In genomic region chr9:137168575-137168906, GRCh38 we compare ENCODE assay signal across 9 cellular contexts. TPM values are rescaled to one million over a fixed set of nuclear protein-coding genes. Genes with fewer than 3 reads are reported as not detected.
DNase-seq lines count a peak whose midpoint lies in the region; ATAC-seq lines count a peak whose summit lies in the region.
"Had no signal": no experiment of that assay in that cellular context is flagged by ENCODE, and none has a peak within 500 bp of the region (broad histone marks: within the 10 kb centered on the region; RNA-seq: fewer than 3 reads in every experiment).

No MANE protein-coding gene starts in this region.

- peaks cover 7% of the 10 kb centered on the region for H3K4me1 ChIP-seq in iPS DF 6.9 (ENCODE audit: control insufficient read depth, insufficient read depth, low read length)

- H3K4me3 ChIP-seq in iPS DF 6.9 (ENCODE audit: low read length), result peak overlapping the region; percentile 35; the same call in 1 of the 2 replicates

- H3K9me3 Mint-ChIP-seq in stimulated activated naive CD8-positive, alpha-beta T cell treated with anti-CD3 and anti-CD28 coated beads, Interleukin-15, amount 100 ng/mL, for 72 hours, result no peaks in the 10 kb centered on the region
- H3K9me3 Mint-ChIP-seq: neural crest cell had no signal

- H3K27ac ChIP-seq in iPS DF 6.9 (ENCODE audit: low read length), result no peak overlapping the region

- H3K4me3 Mint-ChIP-seq in T-helper 17 cell, result peak overlapping the region; percentile 61
- H3K4me3 Mint-ChIP-seq in stimulated activated naive CD8-positive, alpha-beta T cell treated with anti-CD3 and anti-CD28 coated beads, Interleukin-15, amount 100 ng/mL, for 72 hours, result peak overlapping the region in 1 of 2 donors; percentile 62
- H3K4me3 Mint-ChIP-seq: neural crest cell had no signal

- DNase-seq in NCI-H2196 (lab: John Stamatoyannopoulos, UW; ENCODE audit: unreplicated experiment) (peak; percentile 35), NCI-H2196 treated with DMSO at 0.1 percent for 48 hours (lab: John Stamatoyannopoulos, UW; ENCODE audit: unreplicated experiment) (no peak), T-helper 17 cell (no peak), iPS DF 6.9 (ENCODE audit: low read depth, low spot score) (no peak), SIG-M5 treated with dmso at 0.1 percent for 504 hours (lab: John Stamatoyannopoulos, UW; ENCODE audit: unreplicated experiment) (no peak), AG08396 (ENCODE audit: low spot score) (no peak)
- DNase-seq in stimulated activated naive CD8-positive, alpha-beta T cell treated with anti-CD3 and anti-CD28 coated beads, Interleukin-15, amount 100 ng/mL, for 72 hours, result no peak

- H3K9me3 ChIP-seq in T-helper 17 cell (ENCODE audit: control insufficient read depth, low read length, poor library complexity, severe bottlenecking) (no peaks in the 10 kb centered on the region), iPS DF 6.9 (ENCODE audit: control insufficient read depth, insufficient read depth, low read length) (no peaks in the 10 kb centered on the region)

- WGBS in iPS DF 6.9 (ENCODE audit: insufficient coverage, insufficient read length), result no CpG with 5 or more reads among the region's 35 CpGs

- H3K4me1 Mint-ChIP-seq in T-helper 17 cell, result peaks cover 6% of the 10 kb centered on the region
- peaks cover 13% of the 10 kb centered on the region for H3K4me1 Mint-ChIP-seq in stimulated activated naive CD8-positive, alpha-beta T cell treated with anti-CD3 and anti-CD28 coated beads, Interleukin-15, amount 100 ng/mL, for 72 hours
- H3K4me1 Mint-ChIP-seq: neural crest cell had no signal

- no peaks in the 10 kb centered on the region for H3K36me3 Mint-ChIP-seq in T-helper 17 cell (ENCODE audit: low read depth)

- ATAC-seq in T-helper 17 cell (peak; percentile 47), HG03159 (IDR thresholded peaks at IDR 0.05; ENCODE audit: unreplicated experiment) (no peak)
- peak; percentile 24 for ATAC-seq in stimulated activated naive CD8-positive, alpha-beta T cell treated with anti-CD3 and anti-CD28 coated beads, Interleukin-15, amount 100 ng/mL, for 72 hours

- no peak overlapping the region for H3K27ac Mint-ChIP-seq in T-helper 17 cell
- no peak overlapping the region for H3K27ac Mint-ChIP-seq in stimulated activated naive CD8-positive, alpha-beta T cell treated with anti-CD3 and anti-CD28 coated beads, Interleukin-15, amount 100 ng/mL, for 72 hours

- H3K27me3 ChIP-seq in iPS DF 6.9 (ENCODE audit: control insufficient read depth, insufficient read depth, low read length), result peaks cover 35% of the 10 kb centered on the region

- peaks cover 30% of the 10 kb centered on the region for H3K27me3 Mint-ChIP-seq in T-helper 17 cell
- peaks cover 85% of the 10 kb centered on the region for H3K27me3 Mint-ChIP-seq in stimulated activated naive CD8-positive, alpha-beta T cell treated with anti-CD3 and anti-CD28 coated beads, Interleukin-15, amount 100 ng/mL, for 72 hours

- H3K36me3 ChIP-seq in iPS DF 6.9 (ENCODE audit: control insufficient read depth, insufficient read depth, low read length), result no peaks in the 10 kb centered on the region; the same call in 1 of the 2 replicates

RNA-seq across cellular contexts. Expression of gene LRRC26, which starts 1.3 kb away (rescaled TPM):
- total RNA-seq in T-helper 17 cell, result not detected

RNA-seq across cellular contexts. Expression of gene TMEM210, which starts 3.3 kb away (rescaled TPM):
- total RNA-seq in T-helper 17 cell, result not detected
- total RNA-seq: neural crest cell had no signal

RNA-seq across cellular contexts. Expression of gene ANAPC2, which starts 19.8 kb away (rescaled TPM):
- 100 to 1,000 TPM; 114 to 116 TPM for total RNA-seq in T-helper 17 cell

RNA-seq across cellular contexts. Expression of gene SSNA1, which starts 19.9 kb away (rescaled TPM):
- total RNA-seq in T-helper 17 cell, result 10 to 100 TPM; 39.4 to 48.3 TPM

RNA-seq across cellular contexts. Expression of gene GRIN1, which starts 29.6 kb away (rescaled TPM):
- not detected for total RNA-seq in T-helper 17 cell
